8 cellular contexts compared by ENCODE assay signal in the genomic region with DNA sequence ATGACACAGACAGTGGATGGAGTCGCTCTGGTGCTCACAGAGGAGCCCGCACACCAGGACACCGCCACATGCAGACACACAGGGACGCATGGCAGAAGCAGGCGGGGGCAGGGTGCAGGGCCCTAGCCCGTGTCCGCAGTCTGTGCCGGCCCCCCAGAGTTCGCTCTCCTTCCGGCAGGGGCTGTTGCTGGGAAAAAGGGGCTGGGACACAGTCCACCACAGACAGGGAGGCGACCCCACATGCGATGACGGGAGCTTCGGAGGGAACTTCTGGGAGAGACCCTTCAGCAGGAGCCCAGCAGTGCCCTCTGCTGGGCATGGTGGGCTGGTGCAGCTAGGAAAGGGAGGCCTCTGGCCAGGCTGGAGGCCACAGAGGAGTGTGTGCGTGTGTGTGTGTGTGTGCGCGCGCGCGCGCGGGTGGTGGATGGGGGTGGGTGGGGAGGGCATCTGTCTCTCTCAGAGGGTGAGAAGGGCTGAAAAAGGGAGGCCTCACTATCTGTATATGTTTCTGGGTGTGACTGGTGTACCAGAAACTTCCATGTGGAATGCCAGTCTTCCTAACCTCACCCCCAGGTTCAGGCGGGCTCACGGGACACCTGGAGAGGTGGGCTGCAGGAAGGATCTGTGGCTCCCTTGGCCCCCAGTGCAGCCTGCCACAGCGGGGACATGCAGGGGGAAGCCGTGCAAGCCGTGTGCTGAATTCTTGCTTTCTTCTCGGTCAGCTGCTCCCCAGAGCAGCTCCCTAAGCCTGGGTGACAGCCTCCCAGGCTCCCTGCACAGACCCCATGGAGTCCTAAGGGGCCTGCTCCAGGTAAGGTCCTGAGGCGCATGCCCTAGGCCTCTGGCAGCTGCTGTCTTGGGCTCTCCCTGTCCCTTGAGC.
A peak's percentile ranks its signal among the peaks of the same experiment; 100 is the strongest.
DNase-seq lines count a peak whose midpoint lies in the region; ATAC-seq lines count a peak whose summit lies in the region.

No MANE protein-coding gene starts in this region.

- H3K4me1 Mint-ChIP-seq in activated CD4-positive, alpha-beta memory T cell treated with anti-CD3 and anti-CD28 coated beads, Interleukin-2, amount 10 ng/mL, durations not matched to agents 7 days and 5 days: peaks cover 65% of the 10 kb centered on the region

- POLR2A ChIA-PET in activated CD4-positive, alpha-beta memory T cell treated with anti-CD3 and anti-CD28 coated beads, Interleukin-2, amount 10 ng/mL, durations not matched to agents 7 days and 5 days (lab: Charles Lee): interaction anchor here (0.9 to 1.1 kb wide), 4 partner anchors 56 to 150 kb away, joined by 3 to 4 read pairs (median 3); no protein-coding TSS in a partner anchor

- DNase-seq in DMS153 (lab: John Stamatoyannopoulos, UW): peak; percentile 59
- DNase-seq in NCI-H69 (lab: John Stamatoyannopoulos, UW): peak; percentile 89
- DNase-seq in activated CD4-positive, alpha-beta memory T cell treated with anti-CD3 and anti-CD28 coated beads, Interleukin-2, amount 10 ng/mL, durations not matched to agents 7 days and 5 days: peak; percentile 75
- DNase-seq in effector CD4-positive, alpha-beta T cell: peak; percentile 57
- peak; percentile 92 for DNase-seq in medulla oblongata (ENCODE audit: extremely low spot score)
- peak; percentile 40 to 43 (median 41) for DNase-seq in stimulated activated CD4-positive, alpha-beta T cell treated with anti-CD3 and anti-CD28 coated beads, TNF-alpha, amount 100 ng/mL, for 48 hours (ENCODE audit: low read depth in 3 of 3)

- H3K36me3 Mint-ChIP-seq in activated CD4-positive, alpha-beta memory T cell treated with anti-CD3 and anti-CD28 coated beads, Interleukin-2, amount 10 ng/mL, durations not matched to agents 7 days and 5 days (ENCODE audit: low read depth): no peaks in the 10 kb centered on the region

- H3K27ac Mint-ChIP-seq in activated CD4-positive, alpha-beta memory T cell treated with anti-CD3 and anti-CD28 coated beads, Interleukin-2, amount 10 ng/mL, durations not matched to agents 7 days and 5 days: no peak overlapping the region

- no peaks in the 10 kb centered on the region for H3K9me3 Mint-ChIP-seq in activated CD4-positive, alpha-beta memory T cell treated with anti-CD3 and anti-CD28 coated beads, Interleukin-2, amount 10 ng/mL, durations not matched to agents 7 days and 5 days

- H3K27me3 Mint-ChIP-seq in activated CD4-positive, alpha-beta memory T cell treated with anti-CD3 and anti-CD28 coated beads, Interleukin-2, amount 10 ng/mL, durations not matched to agents 7 days and 5 days: peaks cover 8% of the 10 kb centered on the region

- ATAC-seq in HG02870 (IDR thresholded peaks at IDR 0.05; ENCODE audit: unreplicated experiment): peak; percentile 57
- no peak for ATAC-seq in GM18861 (IDR thresholded peaks at IDR 0.05; ENCODE audit: unreplicated experiment)

- H3K4me3 Mint-ChIP-seq in activated CD4-positive, alpha-beta memory T cell treated with anti-CD3 and anti-CD28 coated beads, Interleukin-2, amount 10 ng/mL, durations not matched to agents 7 days and 5 days: no peak overlapping the region

- CTCF ChIA-PET in activated CD4-positive, alpha-beta memory T cell treated with anti-CD3 and anti-CD28 coated beads, Interleukin-2, amount 10 ng/mL, durations not matched to agents 7 days and 5 days (lab: Charles Lee): interaction anchor here (0.6 to 3.1 kb wide), 19 partner anchors 8 to 334 kb away, joined by 3 to 69 read pairs (median 3); no protein-coding TSS in a partner anchor

Comparison
In these comparisons a context has a peak if more than half of its experiments do, and no peak if none do; other contexts are left out.
1. DNase-seq: peak in every context shown above with its lines; median percentile 92 in medulla oblongata; 89 in NCI-H69; 75 in activated CD4-positive, alpha-beta memory T cell treated with anti-CD3 and anti-CD28 coated beads, Interleukin-2, amount 10 ng/mL, durations not matched to agents 7 days and 5 days; 59 in DMS153; 57 in effector CD4-positive, alpha-beta T cell; 41 in stimulated activated CD4-positive, alpha-beta T cell treated with anti-CD3 and anti-CD28 coated beads, TNF-alpha, amount 100 ng/mL, for 48 hours.